ENCODE assay signal across 27 cellular contexts in genomic region chr2:218719457-218719856, GRCh38.
"Had no signal": no experiment of that assay in that cellular context is flagged by ENCODE, and none has a peak within 500 bp of the region (broad histone marks: within the 10 kb centered on the region; RNA-seq: fewer than 3 reads in every experiment).

No MANE protein-coding gene starts in this region.

- H3K4me3 Mint-ChIP-seq: activated B cell treated with CpG ODN at 0.5 μM for 24 hours; activated CD4-positive, alpha-beta memory T cell treated with anti-CD3 and anti-CD28 coated beads for 36 hours; activated CD4-positive, alpha-beta T cell treated with anti-CD3 and anti-CD28 coated beads, Interleukin-2, amount 10 ng/mL, durations not matched to agents 7 days and 5 days; activated naive CD8-positive, alpha-beta T cell treated with anti-CD3 and anti-CD28 coated beads, Interleukin-2, amount 10 ng/mL, durations not matched to agents 7 days and 5 days; activated T-cell treated with anti-CD3 and anti-CD28 coated beads, Interleukin-2, amount 50 U/mL, for 4 hours; T-helper 17 cell had no signal

- H3K27me3 ChIP-seq: adrenal gland, MG63, Peyer's patch, SJCRH30 had no signal

- H3K27ac Mint-ChIP-seq: activated B cell treated with CpG ODN at 0.5 μM for 24 hours; activated CD4-positive, alpha-beta memory T cell treated with anti-CD3 and anti-CD28 coated beads for 36 hours; activated CD4-positive, alpha-beta T cell treated with anti-CD3 and anti-CD28 coated beads, Interleukin-2, amount 10 ng/mL, durations not matched to agents 7 days and 5 days; activated naive CD8-positive, alpha-beta T cell treated with anti-CD3 and anti-CD28 coated beads, Interleukin-2, amount 10 ng/mL, durations not matched to agents 7 days and 5 days had no signal

- H3K27ac ChIP-seq: adrenal gland, KMS-11, Peyer's patch, RWPE1, SJCRH30 had no signal

- ATAC-seq: activated T-cell treated with anti-CD3 and anti-CD28 coated beads, Interleukin-2, amount 50 U/mL, for 4 hours; SK-N-SH treated with all-trans-retinoic acid at 6 μM for 48 hours; T-helper 17 cell had no signal

- H3K9ac ChIP-seq: KMS-11 had no signal

- H3K4me3 ChIP-seq: adrenal gland, MG63, Peyer's patch, SJCRH30 had no signal

- H3K4me1 ChIP-seq: SJCRH30 had no signal

- DNase-seq: activated B cell treated with CpG ODN at 0.5 μM for 24 hours; activated CD4-positive, alpha-beta memory T cell treated with anti-CD3 and anti-CD28 coated beads for 36 hours; activated CD4-positive, alpha-beta T cell treated with anti-CD3 and anti-CD28 coated beads for 1 hour; activated CD4-positive, alpha-beta T cell treated with anti-CD3 and anti-CD28 coated beads, Interleukin-2, amount 10 ng/mL, durations not matched to agents 7 days and 5 days; activated CD8-positive, alpha-beta memory T cell treated with anti-CD3 and anti-CD28 coated beads for 24 hours; activated gamma-delta T cell; activated naive CD4-positive, alpha-beta T cell treated with anti-CD3 and anti-CD28 coated beads, Interleukin-2, amount 50 U/mL, for 16 hours; activated naive CD8-positive, alpha-beta T cell treated with anti-CD3 and anti-CD28 coated beads, Interleukin-2, amount 10 ng/mL, durations not matched to agents 7 days and 5 days; activated T-cell treated with anti-CD3 and anti-CD28 coated beads, Interleukin-2, amount 50 U/mL, for 4 hours; adrenal gland; anterior cingulate cortex; MG63; MV-4-11; NCI-H1092 treated with DMSO at 0.1 percent for 48 hours; NCI-H1417 treated with DMSO at 0.1 percent for 48 hours; NCI-H1694; NCI-H2029 treated with DMSO at 0.1 percent for 48 hours; NCI-H446; NCI-H524; Peyer's patch; Right ventricle myocardium superior; SJCRH30; T-helper 17 cell; T-helper 9 cell had no signal

- H3K27me3 Mint-ChIP-seq: activated B cell treated with CpG ODN at 0.5 μM for 24 hours; activated CD4-positive, alpha-beta memory T cell treated with anti-CD3 and anti-CD28 coated beads for 36 hours; activated CD4-positive, alpha-beta T cell treated with anti-CD3 and anti-CD28 coated beads, Interleukin-2, amount 10 ng/mL, durations not matched to agents 7 days and 5 days; activated naive CD8-positive, alpha-beta T cell treated with anti-CD3 and anti-CD28 coated beads, Interleukin-2, amount 10 ng/mL, durations not matched to agents 7 days and 5 days; T-helper 17 cell had no signal

- H3K36me3 ChIP-seq: adrenal gland, Peyer's patch had no signal

- H3K9me3 Mint-ChIP-seq: activated B cell treated with CpG ODN at 0.5 μM for 24 hours; activated CD4-positive, alpha-beta T cell treated with anti-CD3 and anti-CD28 coated beads, Interleukin-2, amount 10 ng/mL, durations not matched to agents 7 days and 5 days; activated naive CD8-positive, alpha-beta T cell treated with anti-CD3 and anti-CD28 coated beads, Interleukin-2, amount 10 ng/mL, durations not matched to agents 7 days and 5 days; activated T-cell treated with anti-CD3 and anti-CD28 coated beads, Interleukin-2, amount 50 U/mL, for 4 hours had no signal

- H3K9me3 ChIP-seq: adrenal gland, MG63, Peyer's patch, SJCRH30 had no signal
